ENCODE assay signal across 8 cellular contexts in the genomic region with DNA sequence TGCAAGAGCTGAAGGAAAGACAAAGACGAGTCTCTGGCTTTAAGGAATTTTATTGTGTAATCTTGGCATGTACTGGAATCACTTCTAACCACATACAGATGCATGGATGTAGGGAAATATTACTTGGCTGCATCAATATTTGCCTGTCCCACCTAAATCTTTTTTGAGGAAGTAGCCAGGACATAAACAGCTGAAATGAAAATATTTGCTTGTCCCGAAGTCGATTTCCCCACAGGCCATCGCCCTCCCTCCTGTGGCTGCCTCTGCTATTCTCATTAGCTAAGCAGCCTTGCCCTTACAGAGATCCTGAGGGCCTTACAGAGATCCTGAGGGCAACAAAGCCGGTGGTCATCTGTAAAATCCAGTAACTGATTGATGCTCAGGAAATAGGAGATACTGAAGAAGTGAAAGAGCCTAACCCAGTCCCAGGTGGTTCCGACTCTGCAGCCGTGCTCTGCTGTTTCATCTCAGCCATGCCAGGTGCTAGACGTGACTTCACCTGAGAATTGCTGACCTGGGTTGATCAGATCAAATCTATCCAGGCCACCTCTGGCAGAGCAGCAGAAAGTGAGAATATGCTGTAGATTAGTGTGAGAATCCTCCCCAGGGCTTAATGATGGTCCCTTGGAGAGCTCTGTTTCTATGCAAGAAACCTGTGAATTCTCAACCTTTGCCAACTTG. TPM values are rescaled to one million over a fixed set of nuclear protein-coding genes. Genes with fewer than 3 reads are reported as not detected.
DNase-seq lines count a peak whose midpoint lies in the region; TF ChIP-seq lines count a peak whose summit lies in the region.

No MANE protein-coding gene starts in this region.

- no peaks in the 10 kb centered on the region for H3K9me3 ChIP-seq in skeletal muscle tissue (ENCODE audit: control insufficient read depth in 3 of 3, low read length in 3 of 3)

- H3K9ac ChIP-seq in skeletal muscle tissue (ENCODE audit: low read depth in 1 of 3, low read length in 3 of 3) = no peak overlapping the region

- H3K27me3 ChIP-seq in skeletal muscle tissue (ENCODE audit: control insufficient read depth in 3 of 3, insufficient read depth in 3 of 3, low read length in 3 of 3) = no peaks in the 10 kb centered on the region

- intact Hi-C loops in posterior vena cava (cut with DNase I) = no loop called here

- peak overlapping the region; percentile 40 for H3K27ac ChIP-seq in skeletal muscle tissue (ENCODE audit: low read depth, low read length)

- no peak for TF ChIP-seq CTCF in WI38 (IDR thresholded peaks at IDR 0.05; ENCODE audit: low read depth, low read length)

- peak; percentile 50 for DNase-seq in GM04504 (ENCODE audit: low read depth)
- DNase-seq in epidermal melanocyte (ENCODE audit: insufficient read length, low spot score) = peak; percentile 55
- DNase-seq in NCI-H345 treated with DMSO at 0.1 percent for 48 hours (lab: John Stamatoyannopoulos, UW; ENCODE audit: unreplicated experiment) = no peak
- no peak for DNase-seq in NCI-H1694 (lab: John Stamatoyannopoulos, UW)
- no peak for DNase-seq in posterior vena cava (ENCODE audit: low spot score)
- DNase-seq in glomerular visceral epithelial cell (ENCODE audit: extremely low spot score) = no peak

- H3K4me3 ChIP-seq in WI38 (ENCODE audit: low read depth, low read length) = peak overlapping the region; percentile 8; the same call in 1 of the 2 replicates
- H3K4me3 ChIP-seq in skeletal muscle tissue (ENCODE audit: low read length in 3 of 3) = peak overlapping the region in 1 of 3 donors; percentile 9

- H3K36me3 ChIP-seq in skeletal muscle tissue (ENCODE audit: control insufficient read depth in 3 of 3, insufficient read depth in 3 of 3, low read length in 3 of 3) = peaks cover 0 to 6% (median 6%) of the 10 kb centered on the region in 3 donors

- H3K4me1 ChIP-seq in skeletal muscle tissue (ENCODE audit: control insufficient read depth in 3 of 3, insufficient read depth in 3 of 3, low read length in 3 of 3) = peaks cover 8 to 17% (median 14%) of the 10 kb centered on the region in 3 donors

RNA-seq across cellular contexts. Expression of gene MAN1C1, which starts 25.5 kb away (rescaled TPM):
- total RNA-seq in skeletal muscle tissue (6.3 TPM), posterior vena cava (10 to 100 TPM; 15.0 to 29.4 TPM)

Comparison
In these comparisons a context has a peak if more than half of its experiments do, and no peak if none do; other contexts are left out.
1. DNase-seq: peak in GM04504 (single experiment) and epidermal melanocyte (single experiment); none in NCI-H345 treated with DMSO at 0.1 percent for 48 hours (single experiment), NCI-H1694 (single experiment), posterior vena cava (single experiment) and glomerular visceral epithelial cell (single experiment).